ENCODE assay signal across 9 cellular contexts in genomic region chr3:149494022-149494758, GRCh38. TPM values are rescaled to one million over a fixed set of nuclear protein-coding genes. Genes with fewer than 3 reads are reported as not detected.
DNase-seq lines count a peak whose midpoint lies in the region; ATAC-seq, FAIRE-seq and TF ChIP-seq lines count a peak whose summit lies in the region.
"Had no signal": no experiment of that assay in that cellular context is flagged by ENCODE, and none has a peak within 500 bp of the region (broad histone marks: within the 10 kb centered on the region; RNA-seq: fewer than 3 reads in every experiment).

No MANE protein-coding gene starts in this region.

- no peak overlapping the region for H3K9ac ChIP-seq in GM23248
- H3K9ac ChIP-seq in skeletal muscle satellite cell (ENCODE audit: low read depth, low read length) = no peak overlapping the region

- H3K9me2 ChIP-seq in GM23248 (ENCODE audit: insufficient read depth) (no peaks in the 10 kb centered on the region), hepatocyte (replicated peaks; ENCODE audit: insufficient read depth) (no peaks in the 10 kb centered on the region)

- peak; percentile 74 for TF ChIP-seq CTCF in hepatocyte (IDR thresholded peaks at IDR 0.05; ENCODE audit: poor library complexity)

- H3K79me2 ChIP-seq in GM23248 (ENCODE audit: insufficient read depth) (no peaks in the 10 kb centered on the region), hepatocyte (no peaks in the 10 kb centered on the region)

- in situ Hi-C loops in GM23248 (cut with MboI) = loop anchor here (25.0 kb wide), 1 partner anchor 382 kb away; no protein-coding TSS in a partner anchor

- no peaks in the 10 kb centered on the region for H4K20me1 ChIP-seq in GM23248 (ENCODE audit: insufficient read depth)
- no peaks in the 10 kb centered on the region for H4K20me1 ChIP-seq in hepatocyte (ENCODE audit: insufficient read depth, poor library complexity, severe bottlenecking)

- TF ChIP-seq POLR2A in H54 (IDR thresholded peaks at IDR 0.05; ENCODE audit: low read depth, low read length) = no peak

- ATAC-seq in GM18498 (IDR thresholded peaks at IDR 0.05; ENCODE audit: unreplicated experiment) = no peak

- peaks cover 6% of the 10 kb centered on the region; the same call in 1 of the 2 replicates for H3K4me1 ChIP-seq in GM23248 (ENCODE audit: insufficient read depth)
- H3K4me1 ChIP-seq in hepatocyte (ENCODE audit: insufficient read depth) = no peaks in the 10 kb centered on the region
- H3K4me1 ChIP-seq in skeletal muscle satellite cell (ENCODE audit: control insufficient read depth, insufficient read depth, low read length) = peaks cover 11% of the 10 kb centered on the region

- FAIRE-seq in H54 (lab: Jason Lieb, UNC) = no peak

- H3K27ac ChIP-seq in GM23248 = no peak overlapping the region
- no peak overlapping the region for H3K27ac ChIP-seq in hepatocyte

- peak; percentile 33 for DNase-seq in COR-L47 (lab: John Stamatoyannopoulos, UW)
- DNase-seq in GM23248 = peak; percentile 80
- peak; percentile 84 for DNase-seq in NCI-H82 (lab: John Stamatoyannopoulos, UW)
- DNase-seq in amniotic epithelial cell (ENCODE audit: low read depth) = peak; percentile 62
- peak; percentile 82 for DNase-seq in hepatocyte (ENCODE audit: low spot score)
- DNase-seq in H54 (ENCODE audit: insufficient read length, low spot score) = no peak

- H3K27me3 ChIP-seq in GM23248 (replicated peaks; ENCODE audit: insufficient read depth) (no peaks in the 10 kb centered on the region), hepatocyte (no peaks in the 10 kb centered on the region), skeletal muscle satellite cell (ENCODE audit: control insufficient read depth, insufficient read depth, low read length) (no peaks in the 10 kb centered on the region)

- 42 to 45% methylated on average over 11 of the region's 11 CpGs for WGBS in GM23248 (ENCODE audit: low coverage in 1 of 2, low lambda C conversion rate in 2 of 2, missing lambda C conversion rate in 2 of 2), 2 experiments
- WGBS in hepatocyte (ENCODE audit: low lambda C conversion rate, missing lambda C conversion rate) = 41% methylated on average over 10 of the region's 11 CpGs

- no peak overlapping the region for H3K4me3 ChIP-seq in GM23248
- no peak overlapping the region for H3K4me3 ChIP-seq in hepatocyte
- H3K4me3 ChIP-seq in skeletal muscle satellite cell (ENCODE audit: low read length) = no peak overlapping the region

- H3K4me2 ChIP-seq in GM23248 (ENCODE audit: unreplicated experiment) (no peak overlapping the region), hepatocyte (no peak overlapping the region), skeletal muscle satellite cell (ENCODE audit: low read length) (peak overlapping the region; percentile 8)

- H2AFZ ChIP-seq in GM23248 = no peak overlapping the region
- no peak overlapping the region for H2AFZ ChIP-seq in hepatocyte

- 0 out of 2 replicates have a peak, but pooled peaks cover 6% of the 10 kb centered on the region for H3F3A ChIP-seq in GM23248 (ENCODE audit: insufficient read depth)

- H3K9me3 ChIP-seq in GM23248 (ENCODE audit: low read depth) = no peaks in the 10 kb centered on the region
- H3K9me3 ChIP-seq in hepatocyte (ENCODE audit: low read depth) = no peaks in the 10 kb centered on the region
- no peaks in the 10 kb centered on the region for H3K9me3 ChIP-seq in skeletal muscle satellite cell (replicated peaks; ENCODE audit: low read length)

- H3K36me3 ChIP-seq in GM23248 (ENCODE audit: low read depth) (no peaks in the 10 kb centered on the region), hepatocyte (replicated peaks; ENCODE audit: insufficient read depth, low read depth) (no peaks in the 10 kb centered on the region), skeletal muscle satellite cell (ENCODE audit: insufficient read depth, low read length) (no peaks in the 10 kb centered on the region)

RNA-seq across cellular contexts. Expression of gene TM4SF4, which starts 19.7 kb away (rescaled TPM):
- total RNA-seq in GM23248 (2014; rRNA removed; shearing (Covaris generic)) = 0.97 TPM in 1 of 2 replicates, not detected in the other
- polyA plus RNA-seq in GM23248 (2016; fragmentation: Nextera tagmentation; extraction: Ambion mirVana) (0.48 and 0.96 TPM in 2 replicates), hepatocyte (366 and 434 TPM in 2 replicates)
- 763 and 899 TPM in 2 replicates for total RNA-seq in hepatocyte
- not detected in 2 replicates for total RNA-seq in skeletal muscle satellite cell (2012; rRNA removed)
- total RNA-seq: pulmonary artery endothelial cell had no signal

Comparison
In these comparisons a context has a peak if more than half of its experiments do, and no peak if none do; other contexts are left out.
1. RNA of gene TM4SF4, which starts 19.7 kb away (total RNA-seq): 763 to 899 TPM in hepatocyte; 0.97 TPM in GM23248; every median in the first group is over 100 times any median in the second.